In genomic region chr12:66144796-66145754, GRCh38 we compare ENCODE assay signal across 1 cellular context.
TF ChIP-seq lines count a peak whose summit lies in the region.

No MANE protein-coding gene starts in this region.

TF ChIP-seq in HepG2, 621 proteins besides CTCF, POLR2A, EP300 and RAD21 (continued from another document):
- peak; percentile 78 for TF ChIP-seq ARID3A (IDR thresholded peaks at IDR 0.05; ENCODE audit: low read depth, low read length)
- no peak for TF ChIP-seq ZNF264 (CRISPR knock-in tag; IDR thresholded peaks at IDR 0.05)
- no peak for TF ChIP-seq SNAPC2 (CRISPR knock-in tag; IDR thresholded peaks at IDR 0.05)
- TF ChIP-seq LBX2 (CRISPR knock-in tag; IDR thresholded peaks at IDR 0.05; ENCODE audit: borderline replicate concordance): no peak
- peak; percentile 47; the same call in 1 of the 2 replicates for TF ChIP-seq RXRB (CRISPR knock-in tag; IDR thresholded peaks at IDR 0.05; ENCODE audit: borderline replicate concordance)
- no peak for TF ChIP-seq ZNF670 (CRISPR knock-in tag; IDR thresholded peaks at IDR 0.05; ENCODE audit: borderline replicate concordance)
- TF ChIP-seq ZBTB14 (CRISPR knock-in tag; IDR thresholded peaks at IDR 0.05): no peak
- TF ChIP-seq MATR3 (CRISPR knock-in tag; IDR thresholded peaks at IDR 0.05): no peak
- no peak for TF ChIP-seq ZNF660 (CRISPR knock-in tag; IDR thresholded peaks at IDR 0.05; ENCODE audit: borderline replicate concordance, low read depth)
- no peak for TF ChIP-seq MEIS2 (CRISPR knock-in tag; IDR thresholded peaks at IDR 0.05)
- no peak for TF ChIP-seq ZNF839 (CRISPR knock-in tag; IDR thresholded peaks at IDR 0.05; ENCODE audit: borderline replicate concordance)
- TF ChIP-seq ARID2 (CRISPR knock-in tag; IDR thresholded peaks at IDR 0.05; ENCODE audit: borderline replicate concordance): no peak
- no peak for TF ChIP-seq ELF1 (CRISPR knock-in tag; IDR thresholded peaks at IDR 0.05)
- 0 out of 4 replicates have a peak, but pooled peaks of 1 of the 2 experiments have one; percentile 42 for TF ChIP-seq HMGXB4 (CRISPR knock-in tag; IDR thresholded peaks at IDR 0.05; ENCODE audit: borderline replicate concordance in 1 of 2, low read depth in 1 of 2)
- TF ChIP-seq ELK4 (CRISPR knock-in tag; IDR thresholded peaks at IDR 0.05; ENCODE audit: borderline replicate concordance): no peak
- no peak for TF ChIP-seq MIER3 (CRISPR knock-in tag; IDR thresholded peaks at IDR 0.05; ENCODE audit: borderline replicate concordance)
- TF ChIP-seq GATAD1 (CRISPR knock-in tag; IDR thresholded peaks at IDR 0.05): no peak
- no peak for TF ChIP-seq BHLHE40 (IDR thresholded peaks at IDR 0.05; ENCODE audit: low read length)
- no peak for TF ChIP-seq ZNF784 (CRISPR knock-in tag; IDR thresholded peaks at IDR 0.05; ENCODE audit: borderline replicate concordance)
